ENCODE assay signal across 1 cellular context in genomic region chr1:28112388-28113311, GRCh38.
TF ChIP-seq lines count a peak whose summit lies in the region.

No MANE protein-coding gene starts in this region.

TF ChIP-seq in GM12878, 131 proteins besides CTCF, POLR2A, EP300 and RAD21 (continued from another document):
- TF ChIP-seq E2F8 (IDR thresholded peaks at IDR 0.05; ENCODE audit: low read depth, partially characterized antibody) (no peak), RAD51 (IDR thresholded peaks at IDR 0.05) (no peak), GABPA (IDR thresholded peaks at IDR 0.05; ENCODE audit: low read depth) (no peak), SRF (IDR thresholded peaks at IDR 0.05; ENCODE audit: low read depth in 2 of 2, low read length in 2 of 2) (no peak), HDAC2 (IDR thresholded peaks at IDR 0.05) (no peak), IKZF2 (IDR thresholded peaks at IDR 0.05) (peak in 1 of 2 experiments; percentile 44; a peak in 1 of 4 replicates), CREB1 (IDR thresholded peaks at IDR 0.05; ENCODE audit: low read depth) (no peak), ZBED1 (IDR thresholded peaks at IDR 0.05; ENCODE audit: borderline replicate concordance) (0 out of 2 replicates have a peak, but pooled peaks have one; percentile 30), HDGF (IDR thresholded peaks at IDR 0.05) (no peak), RFX5 (IDR thresholded peaks at IDR 0.05; ENCODE audit: low read depth, low read length) (no peak), ASH2L (IDR thresholded peaks at IDR 0.05; ENCODE audit: borderline replicate concordance, low read depth) (no peak), EED (IDR thresholded peaks at IDR 0.05; ENCODE audit: low read depth) (peak; percentile 86), SMAD1 (IDR thresholded peaks at IDR 0.05; ENCODE audit: low read depth, partially characterized antibody) (no peak), IKZF1 (conservative IDR thresholded peaks at IDR 0.05) (peak; percentile 39; the same call in 1 of the 2 replicates), DPF2 (IDR thresholded peaks at IDR 0.05) (no peak), NFXL1 (IDR thresholded peaks at IDR 0.05; ENCODE audit: borderline replicate concordance) (no peak), ZBTB4 (CRISPR knock-in tag; IDR thresholded peaks at IDR 0.05) (no peak), ZBTB11 (CRISPR knock-in tag; IDR thresholded peaks at IDR 0.05) (no peak), REST (IDR thresholded peaks at IDR 0.05; ENCODE audit: low read depth, low read length) (no peak), PKNOX1 (IDR thresholded peaks at IDR 0.05) (peak; percentile 45), SMARCA5 (IDR thresholded peaks at IDR 0.05) (no peak)
